ENCODE assay signal across 28 cellular contexts in genomic region chr15:59594991-59595390, GRCh38. TPM values are rescaled to one million over a fixed set of nuclear protein-coding genes. Genes with fewer than 3 reads are reported as not detected.
DNase-seq lines count a peak whose midpoint lies in the region; ATAC-seq, FAIRE-seq and TF ChIP-seq lines count a peak whose summit lies in the region.
"Had no signal": no experiment of that assay in that cellular context is flagged by ENCODE, and none has a peak within 500 bp of the region (broad histone marks: within the 10 kb centered on the region; RNA-seq: fewer than 3 reads in every experiment).

No MANE protein-coding gene starts in this region.

- intact Hi-C loops in Right ventricle myocardium superior (cut with DNase I) (no loop called here), adrenal gland (cut with DNase I) (no loop called here), mucosa of descending colon (cut with DNase I, micrococcal nuclease) (no loop called here)

- H3K4me1 ChIP-seq in cardiac muscle cell (ENCODE audit: low read depth) (peaks cover 8% of the 10 kb centered on the region), adrenal gland (replicated peaks in 1 of 2) (peaks cover 0 to 5% of the 10 kb centered on the region in 2 donors), keratinocyte (ENCODE audit: control insufficient read depth, extremely low read depth, insufficient read depth, low read length) (peaks cover 15% of the 10 kb centered on the region), smooth muscle cell (ENCODE audit: low read depth) (no peaks in the 10 kb centered on the region), mucosa of descending colon (ENCODE audit: low read depth) (peaks cover 50% of the 10 kb centered on the region)

- peak overlapping the region; percentile 28 for H2AFZ ChIP-seq in keratinocyte (ENCODE audit: control insufficient read depth, low read length)
- H2AFZ ChIP-seq in smooth muscle cell (ENCODE audit: low read depth), result peak overlapping the region; percentile 64

- ATAC-seq in Right ventricle myocardium superior (ENCODE audit: poor library complexity) (no peak), mucosa of descending colon (no peak)
- ATAC-seq: activated CD8-positive, alpha-beta memory T cell treated with anti-CD3 and anti-CD28 coated beads, Interleukin-2, amount 10 ng/mL, durations not matched to agents 7 days and 5 days; T-helper 17 cell had no signal

- WGBS in adrenal gland, 4 donors, result 90 to 100% (median 95%) methylated on average over 2 of the region's 2 CpGs
- WGBS in smooth muscle cell (ENCODE audit: low lambda C conversion rate), result 95% methylated on average over 2 of the region's 2 CpGs

- dilution Hi-C loops in keratinocyte (cut with MboI; ENCODE audit: extremely low pct_ligation_motif_present, low sequenced_read_pairs), result no loop called here

- no peaks in the 10 kb centered on the region for H3K27me3 ChIP-seq in cardiac muscle cell
- no peaks in the 10 kb centered on the region for H3K27me3 ChIP-seq in adrenal gland
- H3K27me3 ChIP-seq in keratinocyte (ENCODE audit: control insufficient read depth, extremely low read depth, insufficient read depth, low read length), result no peaks in the 10 kb centered on the region
- H3K27me3 ChIP-seq in smooth muscle cell (ENCODE audit: low read depth), result no peaks in the 10 kb centered on the region

- H4K20me1 ChIP-seq in keratinocyte (ENCODE audit: control insufficient read depth, extremely low read depth, insufficient read depth, low read length) (no peaks in the 10 kb centered on the region), smooth muscle cell (ENCODE audit: low read depth) (no peaks in the 10 kb centered on the region)

- no peak for TF ChIP-seq POLR2A in adrenal gland (IDR thresholded peaks at IDR 0.05)

- H3K79me2 ChIP-seq in keratinocyte (ENCODE audit: control insufficient read depth, insufficient read depth, low read length) (no peaks in the 10 kb centered on the region), smooth muscle cell (ENCODE audit: low read depth) (no peaks in the 10 kb centered on the region)

- no peak for DNase-seq in cardiac muscle cell (ENCODE audit: low read depth in 1 of 2, low spot score in 1 of 2)
- no peak for DNase-seq in Right ventricle myocardium superior
- no peak for DNase-seq in adrenal gland
- no peak for DNase-seq in keratinocyte (ENCODE audit: low read depth, low spot score)
- no peak for DNase-seq in smooth muscle cell (lab: John Stamatoyannopoulos, UW; ENCODE audit: unreplicated experiment)
- DNase-seq in substantia nigra (lab: John Stamatoyannopoulos, UW), result no peak
- DNase-seq in mucosa of descending colon, result no peak
- no peak for DNase-seq in islet precursor cell
- DNase-seq: activated CD4-positive, alpha-beta T cell treated with anti-CD3 and anti-CD28 coated beads, Interleukin-2, amount 10 ng/mL, durations not matched to agents 24 days and 14 days; activated CD8-positive, alpha-beta memory T cell treated with anti-CD3 and anti-CD28 coated beads, Interleukin-2, amount 10 ng/mL, durations not matched to agents 7 days and 5 days; activated naive CD4-positive, alpha-beta T cell treated with anti-CD3 and anti-CD28 coated beads, Interleukin-2, amount 10 ng/mL, durations not matched to agents 7 days and 5 days; anterior cingulate cortex; effector memory CD4-positive, alpha-beta T cell; foreskin melanocyte; H9; hippocampal formation; immature natural killer cell; Kasumi-1; NCI-H1694; NCI-H2171 treated with DMSO at 0.1 percent for 48 hours; NCI-H524; stimulated activated CD4-positive, alpha-beta T cell treated with anti-CD3 and anti-CD28 coated beads, Interleukin-2, amount 100 ng/mL, for 24 hours; T-helper 17 cell had no signal

- FAIRE-seq in keratinocyte (lab: Jason Lieb, UNC), result no peak

- no peaks in the 10 kb centered on the region for H3F3A ChIP-seq in smooth muscle cell (ENCODE audit: low read depth)

- no peak overlapping the region for H3K9ac ChIP-seq in keratinocyte (ENCODE audit: control insufficient read depth, extremely low read depth, insufficient read depth, low read length)
- H3K9ac ChIP-seq in smooth muscle cell (ENCODE audit: low read depth), result peak overlapping the region; percentile 65

- H3K36me3 ChIP-seq in cardiac muscle cell (no peaks in the 10 kb centered on the region), adrenal gland (replicated peaks in 1 of 2) (no peaks in the 10 kb centered on the region), keratinocyte (ENCODE audit: control insufficient read depth in 2 of 2, extremely low read depth in 1 of 2, insufficient read depth in 2 of 2, low read length in 2 of 2) (no peaks in the 10 kb centered on the region), smooth muscle cell (ENCODE audit: low read depth) (no peaks in the 10 kb centered on the region), mucosa of descending colon (ENCODE audit: low read depth) (no peaks in the 10 kb centered on the region)
- H3K36me3 ChIP-seq: neutrophil had no signal

- TF ChIP-seq CTCF in cardiac muscle cell (IDR thresholded peaks at IDR 0.05; ENCODE audit: low read depth, low read length) (no peak), adrenal gland (IDR thresholded peaks at IDR 0.05) (no peak), keratinocyte (optimal IDR thresholded peaks at IDR 0.05 in 1 of 3, IDR thresholded peaks at IDR 0.05 in 1 of 3, conservative IDR thresholded peaks at IDR 0.05 in 1 of 3; ENCODE audit: extremely low read depth in 1 of 3, insufficient read depth in 2 of 3, low read length in 3 of 3) (no peak), smooth muscle cell (IDR thresholded peaks at IDR 0.05; ENCODE audit: borderline replicate concordance, insufficient read depth, poor library complexity, severe bottlenecking) (no peak), mucosa of descending colon (IDR thresholded peaks at IDR 0.05) (no peak)

- H3K4me3 ChIP-seq in cardiac muscle cell (no peak overlapping the region), adrenal gland (no peak overlapping the region), keratinocyte (ENCODE audit: control insufficient read depth in 2 of 3, extremely low read depth in 1 of 3, insufficient read depth in 2 of 3, low read depth in 1 of 3, low read length in 3 of 3) (no peak overlapping the region), smooth muscle cell (no peak overlapping the region), mucosa of descending colon (no peak overlapping the region)
- H3K4me3 ChIP-seq: skin epidermis had no signal

- H3K27ac ChIP-seq in cardiac muscle cell (peak overlapping the region; percentile 14), adrenal gland (peak overlapping the region in 4 of 5 donors; percentile 11 to 83 (median 55)), keratinocyte (ENCODE audit: control insufficient read depth, insufficient read depth, low read length) (no peak overlapping the region), smooth muscle cell (ENCODE audit: low read depth) (peak overlapping the region; percentile 92), substantia nigra (ENCODE audit: low read depth, low read length, poor library complexity, severe bottlenecking) (no peak overlapping the region)
- H3K27ac ChIP-seq: C4-2B, neutrophil had no signal

- H3K9me3 ChIP-seq in cardiac muscle cell (ENCODE audit: low read depth) (no peaks in the 10 kb centered on the region), adrenal gland (replicated peaks in 1 of 3) (no peaks in the 10 kb centered on the region), keratinocyte (ENCODE audit: control insufficient read depth, low read depth, low read length) (no peaks in the 10 kb centered on the region), smooth muscle cell (replicated peaks; ENCODE audit: low read depth) (no peaks in the 10 kb centered on the region), mucosa of descending colon (no peaks in the 10 kb centered on the region)
- H3K9me3 ChIP-seq: neutrophil had no signal

- H3K9me1 ChIP-seq in keratinocyte (ENCODE audit: control insufficient read depth, extremely low read depth, insufficient read depth, low read length), result no peaks in the 10 kb centered on the region

- H3K4me2 ChIP-seq in keratinocyte (ENCODE audit: control insufficient read depth, extremely low read depth, insufficient read depth, low read depth, low read length), result no peak overlapping the region
- peak overlapping the region; percentile 30 for H3K4me2 ChIP-seq in smooth muscle cell

RNA-seq across cellular contexts. Expression of gene GCNT3, which starts 16.6 kb away (rescaled TPM):
- total RNA-seq in cardiac muscle cell (not detected in 2 replicates), Right ventricle myocardium superior (not detected), adrenal gland (1 to 10 TPM in 2 of 8 donors, under 1 TPM in 5, not detected in 1; 0.09 to 3.2 (median 0.78) TPM), smooth muscle cell (not detected in 2 replicates), mucosa of descending colon (100 to 1,000 TPM; 239 to 506 (median 426) TPM)
- polyA plus RNA-seq in cardiac muscle cell (0.23 TPM in 1 of 2 replicates, not detected in the other), adrenal gland (1 to 10 TPM in 1 of 3 donors, under 1 TPM in 2; 0.03 to 5.4 (median 0.08) TPM), keratinocyte (0.12 to 0.26 TPM (median 0.15 TPM) in 3 replicates), smooth muscle cell (not detected in 2 replicates)
- not detected for polyA plus RNA-seq in keratinocyte (2011; ENCODE audit: low read depth)
- polyA plus RNA-seq in keratinocyte (2011; cell fraction: cytosol; rRNA removed), result 0.17 and 0.27 TPM in 2 replicates
- polyA plus RNA-seq in keratinocyte (2011; cell fraction: nucleus; rRNA removed), result 0.48 and 0.64 TPM in 2 replicates
- polyA plus RNA-seq in keratinocyte (2012; ENCODE audit: low replicate concordance), result 0.10 and 0.47 TPM in 2 replicates
- not detected in 3 replicates for polyA minus RNA-seq in keratinocyte
- not detected for polyA minus RNA-seq in keratinocyte (2011; cell fraction: cytosol; rRNA and poly(A)+ RNA removed)
- polyA minus RNA-seq in keratinocyte (2011; cell fraction: nucleus; rRNA and poly(A)+ RNA removed), result 0.32 and 1.0 TPM in 2 replicates
- total RNA-seq: activated CD4-positive, alpha-beta T cell treated with anti-CD3 and anti-CD28 coated beads, Interleukin-2, amount 10 ng/mL, durations not matched to agents 24 days and 14 days; activated CD8-positive, alpha-beta memory T cell treated with anti-CD3 and anti-CD28 coated beads, Interleukin-2, amount 10 ng/mL, durations not matched to agents 7 days and 5 days; activated T-helper 1 cell treated with anti-CD3 and anti-CD28 coated beads, Interleukin-12 subunit alpha, Interleukin-12 subunit beta, Interleukin-2, Interleukin-4 antibody, amounts not matched to agents 30 ng/mL and 10 ng/mL and 1 ng/mL, durations not matched to agents 14 hours and 24 hours and 36 hours; H9; pulmonary artery endothelial cell; T-helper 17 cell had no signal
- polyA plus RNA-seq: immature natural killer cell had no signal

Comparison
In these comparisons a context has a peak if more than half of its experiments do, and no peak if none do; other contexts are left out.
1. H3K27ac ChIP-seq: peak in cardiac muscle cell (single experiment), adrenal gland (4 of 5) and smooth muscle cell (single experiment); none in keratinocyte (single experiment) and substantia nigra (single experiment).
2. RNA of gene GCNT3, which starts 16.6 kb away (total RNA-seq): 239 to 506 TPM in mucosa of descending colon; 0.09 to 3.2 TPM in adrenal gland, not detected in smooth muscle cell, not detected in Right ventricle myocardium superior (single experiment) and not detected in cardiac muscle cell; every median in the first group is over 10 times any median in the second.